10 cellular contexts compared by ENCODE assay signal in genomic region chr6:3195695-3196497, GRCh38. TPM values are rescaled to one million over a fixed set of nuclear protein-coding genes. Genes with fewer than 3 reads are reported as not detected.
A peak's percentile ranks its signal among the peaks of the same experiment; 100 is the strongest.
DNase-seq lines count a peak whose midpoint lies in the region; ATAC-seq and TF ChIP-seq lines count a peak whose summit lies in the region.
"Had no signal": no experiment of that assay in that cellular context is flagged by ENCODE, and none has a peak within 500 bp of the region (broad histone marks: within the 10 kb centered on the region; RNA-seq: fewer than 3 reads in every experiment).

No MANE protein-coding gene starts in this region.

- peak overlapping the region; percentile 56 for H3K4me2 ChIP-seq in GM23338

- peaks cover 8% of the 10 kb centered on the region for H3K27me3 Mint-ChIP-seq in GM23338 (ENCODE audit: insufficient read depth, low read depth, poor library complexity)
- peaks cover 5 to 6% of the 10 kb centered on the region in 2 donors for H3K27me3 Mint-ChIP-seq in CD4-positive, alpha-beta memory T cell

- peak; percentile 77 for ATAC-seq in GM23338

- DNase-seq in GM23338 (ENCODE audit: low spot score) (peak; percentile 71), NCI-H524 (lab: John Stamatoyannopoulos, UW) (peak; percentile 93 to 95), occipital lobe (lab: John Stamatoyannopoulos, UW) (peak; percentile 6), NCI-H1436 (lab: John Stamatoyannopoulos, UW) (no peak), NCI-H1048 (lab: John Stamatoyannopoulos, UW) (no peak), breast epithelium (ENCODE audit: low spot score in 2 of 2) (no peak)
- no peak for DNase-seq in CD4-positive, alpha-beta memory T cell
- DNase-seq: activated CD4-positive, alpha-beta T cell treated with anti-CD3 and anti-CD28 coated beads, Interleukin-2, amount 10 ng/mL, durations not matched to agents 7 days and 5 days; NCI-H1417 treated with DMSO at 0.1 percent for 48 hours had no signal

- H4K20me1 ChIP-seq in GM23338 (replicated peaks; ENCODE audit: insufficient read depth), result no peaks in the 10 kb centered on the region

- H3K27me3 ChIP-seq in GM23338 (ENCODE audit: insufficient read depth), result no peaks in the 10 kb centered on the region
- no peaks in the 10 kb centered on the region for H3K27me3 ChIP-seq in CD4-positive, alpha-beta memory T cell (ENCODE audit: insufficient read depth, low read length)
- no peaks in the 10 kb centered on the region for H3K27me3 ChIP-seq in breast epithelium

- no peaks in the 10 kb centered on the region for H3K9me3 ChIP-seq in CD4-positive, alpha-beta memory T cell (ENCODE audit: control insufficient read depth in 1 of 2, low read length in 2 of 2)
- H3K9me3 ChIP-seq in breast epithelium, result no peaks in the 10 kb centered on the region

- H3K79me2 ChIP-seq in GM23338 (replicated peaks; ENCODE audit: insufficient read depth), result no peaks in the 10 kb centered on the region

- peaks cover 2% of the 10 kb centered on the region; the same call in 1 of the 3 replicates for H3K36me3 Mint-ChIP-seq in GM23338 (ENCODE audit: low read depth)
- no peaks in the 10 kb centered on the region for H3K36me3 Mint-ChIP-seq in CD4-positive, alpha-beta memory T cell

- H3F3A ChIP-seq in GM23338 (replicated peaks; ENCODE audit: low read depth), result peaks cover 6% of the 10 kb centered on the region

- H3K36me3 ChIP-seq in GM23338 (ENCODE audit: insufficient read depth), result no peaks in the 10 kb centered on the region
- H3K36me3 ChIP-seq in CD4-positive, alpha-beta memory T cell (ENCODE audit: insufficient read depth, low read length), result no peaks in the 10 kb centered on the region
- no peaks in the 10 kb centered on the region for H3K36me3 ChIP-seq in breast epithelium

- H2AFZ ChIP-seq in GM23338, result peak overlapping the region; percentile 83; the same call in 1 of the 2 replicates

- POLR2A ChIA-PET in CD4-positive, alpha-beta memory T cell (lab: Charles Lee; ENCODE audit: partially characterized antibody), result no interaction called here

- H3K27ac Mint-ChIP-seq in GM23338, result no peak overlapping the region
- H3K27ac Mint-ChIP-seq in CD4-positive, alpha-beta memory T cell, result no peak overlapping the region
- H3K27ac Mint-ChIP-seq: activated CD4-positive, alpha-beta T cell treated with anti-CD3 and anti-CD28 coated beads, Interleukin-2, amount 10 ng/mL, durations not matched to agents 7 days and 5 days had no signal

- H3K9me2 ChIP-seq in GM23338 (ENCODE audit: insufficient read depth), result peaks cover 5% of the 10 kb centered on the region; the same call in 1 of the 2 replicates

- H3K4me1 ChIP-seq in GM23338 (ENCODE audit: insufficient read depth), result peaks cover 38% of the 10 kb centered on the region
- no peaks in the 10 kb centered on the region for H3K4me1 ChIP-seq in CD4-positive, alpha-beta memory T cell (ENCODE audit: insufficient read depth, low read length)
- no peaks in the 10 kb centered on the region for H3K4me1 ChIP-seq in breast epithelium

- H3K4me3 ChIP-seq in GM23338 (peak overlapping the region; percentile 23; the same call in 1 of the 2 replicates), breast epithelium (no peak overlapping the region)
- no peak overlapping the region for H3K4me3 ChIP-seq in CD4-positive, alpha-beta memory T cell (ENCODE audit: low read length in 2 of 2)

- CTCF ChIA-PET in CD4-positive, alpha-beta memory T cell (lab: Charles Lee; ENCODE audit: partially characterized antibody), result no interaction called here

- H3K9me3 Mint-ChIP-seq in GM23338, result peaks cover 8% of the 10 kb centered on the region; the same call in 1 of the 3 replicates
- peaks cover 0 to 8% (median under 1%) of the 10 kb centered on the region in 8 donors for H3K9me3 Mint-ChIP-seq in CD4-positive, alpha-beta memory T cell

- peak overlapping the region; percentile 78 for H3K27ac ChIP-seq in GM23338 (ENCODE audit: low read depth)
- H3K27ac ChIP-seq in cingulate gyrus (ENCODE audit: low read depth, low read length), result peak overlapping the region; percentile 84
- H3K27ac ChIP-seq in CD4-positive, alpha-beta memory T cell (ENCODE audit: low read depth, low read length), result no peak overlapping the region
- H3K27ac ChIP-seq in breast epithelium, result no peak overlapping the region

- peak; percentile 57 to 87 for TF ChIP-seq CTCF in GM23338 (conservative IDR thresholded peaks at IDR 0.05; ENCODE audit: low read depth in 2 of 2)
- TF ChIP-seq CTCF in breast epithelium (IDR thresholded peaks at IDR 0.05), result no peak

- no peak overlapping the region for H3K4me3 Mint-ChIP-seq in GM23338
- no peak overlapping the region for H3K4me3 Mint-ChIP-seq in CD4-positive, alpha-beta memory T cell
- H3K4me3 Mint-ChIP-seq: activated CD4-positive, alpha-beta T cell treated with anti-CD3 and anti-CD28 coated beads, Interleukin-2, amount 10 ng/mL, durations not matched to agents 7 days and 5 days had no signal

- intact Hi-C loops in CD4-positive, alpha-beta memory T cell (cut with micrococcal nuclease), result no loop called here
- intact Hi-C loops in breast epithelium (cut with DNase I; ENCODE audit: low total_unique reads), result loop anchor here (2.0 kb wide), 1 partner anchor 73 kb away; no protein-coding TSS in a partner anchor

- H3K4me1 Mint-ChIP-seq in GM23338, result peaks cover 19% of the 10 kb centered on the region
- no peaks in the 10 kb centered on the region for H3K4me1 Mint-ChIP-seq in CD4-positive, alpha-beta memory T cell
- H3K4me1 Mint-ChIP-seq: activated CD4-positive, alpha-beta T cell treated with anti-CD3 and anti-CD28 coated beads, Interleukin-2, amount 10 ng/mL, durations not matched to agents 7 days and 5 days had no signal

- TF ChIP-seq POLR2A in breast epithelium (IDR thresholded peaks at IDR 0.05), result no peak

TF ChIP-seq in GM23338, 12 proteins besides CTCF, POLR2A, EP300 and RAD21:
- TF ChIP-seq EZH2phosphoT487 (IDR thresholded peaks at IDR 0.05; ENCODE audit: unreplicated experiment) (no peak), ZNF114 (CRISPR knock-in tag; IDR thresholded peaks at IDR 0.05) (no peak), EZH2 (IDR thresholded peaks at IDR 0.05; ENCODE audit: low read depth, unreplicated experiment) (no peak), ZNF331 (CRISPR knock-in tag; IDR thresholded peaks at IDR 0.05; ENCODE audit: low read depth) (no peak), CREB1 (CRISPR knock-in tag; IDR thresholded peaks at IDR 0.05; ENCODE audit: low read depth) (no peak), NANOG (IDR thresholded peaks at IDR 0.05; ENCODE audit: borderline replicate concordance) (no peak), REST (IDR thresholded peaks at IDR 0.05; ENCODE audit: unreplicated experiment) (no peak)

RNA-seq across cellular contexts. Expression of gene TUBB2B, which starts 31.6 kb away (rescaled TPM):
- total RNA-seq in GM23338 (2014; rRNA removed; shearing (Covaris generic)), result 794 and 802 TPM in 2 replicates
- polyA plus RNA-seq in GM23338 (2016; fragmentation: Nextera tagmentation; extraction: Ambion mirVana), result 355 and 376 TPM in 2 replicates
- total RNA-seq in occipital lobe (4,324 TPM), breast epithelium (1 to 10 TPM; 4.2 to 7.5 (median 7.3) TPM)
- not detected for total RNA-seq in CD4-positive, alpha-beta memory T cell
- polyA plus RNA-seq in CD4-positive, alpha-beta memory T cell, result under 1 TPM; 0.22 to 0.32 TPM
- total RNA-seq: activated CD4-positive, alpha-beta T cell treated with anti-CD3 and anti-CD28 coated beads, Interleukin-2, amount 10 ng/mL, durations not matched to agents 7 days and 5 days had no signal

RNA-seq across cellular contexts. Expression of gene TUBB2A, which starts 38.6 kb away (rescaled TPM):
- 376 and 407 TPM in 2 replicates for total RNA-seq in GM23338 (2014; rRNA removed; shearing (Covaris generic))
- polyA plus RNA-seq in GM23338 (2016; fragmentation: Nextera tagmentation; extraction: Ambion mirVana), result 286 and 305 TPM in 2 replicates
- 1,207 TPM for total RNA-seq in occipital lobe
- 1 to 10 TPM; 5.2 to 5.4 TPM for total RNA-seq in CD4-positive, alpha-beta memory T cell
- 1 to 10 TPM; 7.3 to 8.4 TPM for polyA plus RNA-seq in CD4-positive, alpha-beta memory T cell
- 10 to 100 TPM; 27.8 to 43.6 (median 36.0) TPM for total RNA-seq in breast epithelium

Comparison
In these comparisons a context has a peak if more than half of its experiments do, and no peak if none do; other contexts are left out.
1. DNase-seq: peak in GM23338 (single experiment), NCI-H524 (2 of 2) and occipital lobe (single experiment); none in NCI-H1436 (single experiment), NCI-H1048 (single experiment), CD4-positive, alpha-beta memory T cell (0 of 5) and breast epithelium (0 of 2).
2. H3K27ac ChIP-seq: peak in GM23338 (single experiment) and cingulate gyrus (single experiment); none in CD4-positive, alpha-beta memory T cell (single experiment) and breast epithelium (0 of 2).
3. CTCF ChIP-seq: peak in GM23338 (2 of 2); none in breast epithelium (0 of 3).
4. RNA of gene TUBB2B, which starts 31.6 kb away (total RNA-seq): 4,324 TPM in occipital lobe (single experiment) and 794 to 802 TPM in GM23338; 4.2 to 7.5 TPM in breast epithelium and not detected in CD4-positive, alpha-beta memory T cell; every median in the first group is over 10 times any median in the second.